17 cellular contexts compared by ENCODE assay signal in the genomic region with DNA sequence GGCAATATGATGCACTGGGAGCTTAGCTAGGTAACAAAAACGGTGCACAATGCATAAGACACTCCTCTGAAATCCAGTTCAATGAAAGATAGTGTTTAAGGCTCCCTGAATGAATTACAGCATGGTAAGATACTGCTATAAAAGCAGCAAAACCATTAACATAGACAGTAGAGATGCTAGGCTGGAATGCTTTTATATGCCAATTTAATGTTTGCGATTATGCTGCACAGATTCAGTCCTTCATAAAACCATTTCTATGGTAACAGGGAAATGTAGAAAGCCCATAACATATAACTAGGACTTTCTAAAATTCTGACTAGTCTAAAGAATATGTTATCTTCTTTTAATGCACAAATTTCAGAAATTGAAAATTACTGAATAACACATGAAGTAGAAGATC.
DNase-seq lines count a peak whose midpoint lies in the region; ATAC-seq and TF ChIP-seq lines count a peak whose summit lies in the region.
"Had no signal": no experiment of that assay in that cellular context is flagged by ENCODE, and none has a peak within 500 bp of the region (broad histone marks: within the 10 kb centered on the region; RNA-seq: fewer than 3 reads in every experiment).

No MANE protein-coding gene starts in this region.

- no peak overlapping the region for H3K4me2 ChIP-seq in GM23338

- H3K27me3 ChIP-seq in GM23338 (ENCODE audit: insufficient read depth) = no peaks in the 10 kb centered on the region

- DNase-seq in NCI-H2107 treated with DMSO at 0.1 percent for 48 hours (lab: John Stamatoyannopoulos, UW; ENCODE audit: unreplicated experiment) = peak; percentile 51
- no peak for DNase-seq in NCI-H2107 (lab: John Stamatoyannopoulos, UW)
- DNase-seq in GM23338 (ENCODE audit: low spot score) = no peak
- DNase-seq in astrocyte of the hippocampus (ENCODE audit: low read depth, low spot score) = peak; percentile 2
- DNase-seq in AG08396 (ENCODE audit: low spot score) = no peak
- no peak for DNase-seq in NCI-H1417 treated with DMSO at 0.1 percent for 48 hours (lab: John Stamatoyannopoulos, UW)
- DNase-seq: AML-193; C1 segment of cervical spinal cord; Calu3; CD4-positive, alpha-beta memory T cell; COR-L47; DMS153; DND-41; GDM1; H7 had no signal

- no peaks in the 10 kb centered on the region for H4K20me1 ChIP-seq in GM23338 (replicated peaks; ENCODE audit: insufficient read depth)

- H3K36me3 ChIP-seq in GM23338 (ENCODE audit: insufficient read depth) = no peaks in the 10 kb centered on the region

- no peak for TF ChIP-seq CTCF in GM23338 (conservative IDR thresholded peaks at IDR 0.05; ENCODE audit: low read depth in 2 of 2)

- H3K4me1 Mint-ChIP-seq in GM23338 = no peaks in the 10 kb centered on the region; the same call in 2 of the 3 replicates
- H3K4me1 Mint-ChIP-seq: CD4-positive, alpha-beta memory T cell had no signal

- H3K27ac Mint-ChIP-seq in GM23338 = no peak overlapping the region
- H3K27ac Mint-ChIP-seq: CD4-positive, alpha-beta memory T cell had no signal

- H3K9me2 ChIP-seq in GM23338 (ENCODE audit: insufficient read depth) = 0 out of 2 replicates have a peak, but pooled peaks cover 3% of the 10 kb centered on the region

- H3K4me3 ChIP-seq in GM23338 = no peak overlapping the region
- H3K4me3 ChIP-seq: GM12878 had no signal

- H3K4me1 ChIP-seq in GM23338 (ENCODE audit: insufficient read depth) = no peaks in the 10 kb centered on the region; the same call in 1 of the 2 replicates

- ATAC-seq in GM23338 = no peak
- ATAC-seq: GM12878 had no signal

- H3K4me3 Mint-ChIP-seq in GM23338 = no peak overlapping the region
- H3K4me3 Mint-ChIP-seq: CD4-positive, alpha-beta memory T cell had no signal

- no peaks in the 10 kb centered on the region for H3K79me2 ChIP-seq in GM23338 (replicated peaks; ENCODE audit: insufficient read depth)

- no peaks in the 10 kb centered on the region for H3K36me3 Mint-ChIP-seq in GM23338 (ENCODE audit: low read depth)
- H3K36me3 Mint-ChIP-seq: CD4-positive, alpha-beta memory T cell had no signal

- no peaks in the 10 kb centered on the region for H3K27me3 Mint-ChIP-seq in GM23338 (ENCODE audit: insufficient read depth, low read depth, poor library complexity)
- H3K27me3 Mint-ChIP-seq: CD4-positive, alpha-beta memory T cell had no signal

- H3F3A ChIP-seq in GM23338 (replicated peaks; ENCODE audit: low read depth) = no peaks in the 10 kb centered on the region

- H3K27ac ChIP-seq in GM23338 (ENCODE audit: low read depth) = no peak overlapping the region
- H3K27ac ChIP-seq: 22Rv1 had no signal

- H3K9me3 Mint-ChIP-seq in GM23338 = no peaks in the 10 kb centered on the region

- peak overlapping the region; percentile 8; the same call in 1 of the 2 replicates for H2AFZ ChIP-seq in GM23338

TF ChIP-seq in GM23338, 12 proteins besides CTCF, POLR2A, EP300 and RAD21 (continues in another document):
- TF ChIP-seq ZNF331 (CRISPR knock-in tag; IDR thresholded peaks at IDR 0.05; ENCODE audit: low read depth) (no peak), JUNB (IDR thresholded peaks at IDR 0.05; ENCODE audit: unreplicated experiment) (no peak), ZNF114 (CRISPR knock-in tag; IDR thresholded peaks at IDR 0.05) (no peak), CREB1 (CRISPR knock-in tag; IDR thresholded peaks at IDR 0.05; ENCODE audit: low read depth) (no peak), NANOG (IDR thresholded peaks at IDR 0.05; ENCODE audit: borderline replicate concordance) (no peak), EZH2phosphoT487 (IDR thresholded peaks at IDR 0.05; ENCODE audit: unreplicated experiment) (no peak), STAT1 (IDR thresholded peaks at IDR 0.05; ENCODE audit: unreplicated experiment) (no peak), EZH2 (IDR thresholded peaks at IDR 0.05; ENCODE audit: low read depth, unreplicated experiment) (no peak)
- TF ChIP-seq, protein P1, sequence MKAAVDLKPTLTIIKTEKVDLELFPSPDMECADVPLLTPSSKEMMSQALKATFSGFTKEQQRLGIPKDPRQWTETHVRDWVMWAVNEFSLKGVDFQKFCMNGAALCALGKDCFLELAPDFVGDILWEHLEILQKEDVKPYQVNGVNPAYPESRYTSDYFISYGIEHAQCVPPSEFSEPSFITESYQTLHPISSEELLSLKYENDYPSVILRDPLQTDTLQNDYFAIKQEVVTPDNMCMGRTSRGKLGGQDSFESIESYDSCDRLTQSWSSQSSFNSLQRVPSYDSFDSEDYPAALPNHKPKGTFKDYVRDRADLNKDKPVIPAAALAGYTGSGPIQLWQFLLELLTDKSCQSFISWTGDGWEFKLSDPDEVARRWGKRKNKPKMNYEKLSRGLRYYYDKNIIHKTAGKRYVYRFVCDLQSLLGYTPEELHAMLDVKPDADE (IDR thresholded peaks at IDR 0.05) = no peak
- TF ChIP-seq, protein P2, sequence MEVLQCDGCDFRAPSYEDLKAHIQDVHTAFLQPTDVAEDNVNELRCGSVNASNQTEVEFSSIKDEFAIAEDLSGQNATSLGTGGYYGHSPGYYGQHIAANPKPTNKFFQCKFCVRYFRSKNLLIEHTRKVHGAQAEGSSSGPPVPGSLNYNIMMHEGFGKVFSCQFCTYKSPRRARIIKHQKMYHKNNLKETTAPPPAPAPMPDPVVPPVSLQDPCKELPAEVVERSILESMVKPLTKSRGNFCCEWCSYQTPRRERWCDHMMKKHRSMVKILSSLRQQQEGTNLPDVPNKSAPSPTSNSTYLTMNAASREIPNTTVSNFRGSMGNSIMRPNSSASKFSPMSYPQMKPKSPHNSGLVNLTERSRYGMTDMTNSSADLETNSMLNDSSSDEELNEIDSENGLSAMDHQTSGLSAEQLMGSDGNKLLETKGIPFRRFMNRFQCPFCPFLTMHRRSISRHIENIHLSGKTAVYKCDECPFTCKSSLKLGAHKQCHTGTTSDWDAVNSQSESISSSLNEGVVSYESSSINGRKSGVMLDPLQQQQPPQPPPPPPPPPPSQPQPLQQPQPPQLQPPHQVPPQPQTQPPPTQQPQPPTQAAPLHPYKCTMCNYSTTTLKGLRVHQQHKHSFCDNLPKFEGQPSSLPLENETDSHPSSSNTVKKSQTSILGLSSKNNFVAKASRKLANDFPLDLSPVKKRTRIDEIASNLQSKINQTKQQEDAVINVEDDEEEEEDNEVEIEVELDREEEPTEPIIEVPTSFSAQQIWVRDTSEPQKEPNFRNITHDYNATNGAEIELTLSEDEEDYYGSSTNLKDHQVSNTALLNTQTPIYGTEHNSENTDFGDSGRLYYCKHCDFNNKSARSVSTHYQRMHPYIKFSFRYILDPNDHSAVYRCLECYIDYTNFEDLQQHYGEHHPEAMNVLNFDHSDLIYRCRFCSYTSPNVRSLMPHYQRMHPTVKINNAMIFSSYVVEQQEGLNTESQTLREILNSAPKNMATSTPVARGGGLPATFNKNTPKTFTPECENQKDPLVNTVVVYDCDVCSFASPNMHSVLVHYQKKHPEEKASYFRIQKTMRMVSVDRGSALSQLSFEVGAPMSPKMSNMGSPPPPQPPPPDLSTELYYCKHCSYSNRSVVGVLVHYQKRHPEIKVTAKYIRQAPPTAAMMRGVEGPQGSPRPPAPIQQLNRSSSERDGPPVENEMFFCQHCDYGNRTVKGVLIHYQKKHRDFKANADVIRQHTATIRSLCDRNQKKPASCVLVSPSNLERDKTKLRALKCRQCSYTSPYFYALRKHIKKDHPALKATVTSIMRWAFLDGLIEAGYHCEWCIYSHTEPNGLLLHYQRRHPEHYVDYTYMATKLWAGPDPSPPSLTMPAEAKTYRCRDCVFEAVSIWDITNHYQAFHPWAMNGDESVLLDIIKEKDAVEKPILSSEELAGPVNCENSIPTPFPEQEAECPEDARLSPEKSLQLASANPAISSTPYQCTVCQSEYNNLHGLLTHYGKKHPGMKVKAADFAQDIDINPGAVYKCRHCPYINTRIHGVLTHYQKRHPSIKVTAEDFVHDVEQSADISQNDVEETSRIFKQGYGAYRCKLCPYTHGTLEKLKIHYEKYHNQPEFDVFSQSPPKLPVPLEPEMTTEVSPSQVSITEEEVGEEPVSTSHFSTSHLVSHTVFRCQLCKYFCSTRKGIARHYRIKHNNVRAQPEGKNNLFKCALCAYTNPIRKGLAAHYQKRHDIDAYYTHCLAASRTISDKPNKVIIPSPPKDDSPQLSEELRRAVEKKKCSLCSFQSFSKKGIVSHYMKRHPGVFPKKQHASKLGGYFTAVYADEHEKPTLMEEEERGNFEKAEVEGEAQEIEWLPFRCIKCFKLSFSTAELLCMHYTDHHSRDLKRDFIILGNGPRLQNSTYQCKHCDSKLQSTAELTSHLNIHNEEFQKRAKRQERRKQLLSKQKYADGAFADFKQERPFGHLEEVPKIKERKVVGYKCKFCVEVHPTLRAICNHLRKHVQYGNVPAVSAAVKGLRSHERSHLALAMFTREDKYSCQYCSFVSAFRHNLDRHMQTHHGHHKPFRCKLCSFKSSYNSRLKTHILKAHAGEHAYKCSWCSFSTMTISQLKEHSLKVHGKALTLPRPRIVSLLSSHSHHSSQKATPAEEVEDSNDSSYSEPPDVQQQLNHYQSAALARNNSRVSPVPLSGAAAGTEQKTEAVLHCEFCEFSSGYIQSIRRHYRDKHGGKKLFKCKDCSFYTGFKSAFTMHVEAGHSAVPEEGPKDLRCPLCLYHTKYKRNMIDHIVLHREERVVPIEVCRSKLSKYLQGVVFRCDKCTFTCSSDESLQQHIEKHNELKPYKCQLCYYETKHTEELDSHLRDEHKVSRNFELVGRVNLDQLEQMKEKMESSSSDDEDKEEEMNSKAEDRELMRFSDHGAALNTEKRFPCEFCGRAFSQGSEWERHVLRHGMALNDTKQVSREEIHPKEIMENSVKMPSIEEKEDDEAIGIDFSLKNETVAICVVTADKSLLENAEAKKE (CRISPR knock-in tag; IDR thresholded peaks at IDR 0.05) = no peak

Comparison
In these comparisons a context has a peak if more than half of its experiments do, and no peak if none do; other contexts are left out.
1. DNase-seq: peak in NCI-H2107 treated with DMSO at 0.1 percent for 48 hours (single experiment) and astrocyte of the hippocampus (single experiment); none in NCI-H2107 (single experiment), GM23338 (single experiment), AG08396 (single experiment) and NCI-H1417 treated with DMSO at 0.1 percent for 48 hours (single experiment).